13 cellular contexts compared by ENCODE assay signal in the genomic region with DNA sequence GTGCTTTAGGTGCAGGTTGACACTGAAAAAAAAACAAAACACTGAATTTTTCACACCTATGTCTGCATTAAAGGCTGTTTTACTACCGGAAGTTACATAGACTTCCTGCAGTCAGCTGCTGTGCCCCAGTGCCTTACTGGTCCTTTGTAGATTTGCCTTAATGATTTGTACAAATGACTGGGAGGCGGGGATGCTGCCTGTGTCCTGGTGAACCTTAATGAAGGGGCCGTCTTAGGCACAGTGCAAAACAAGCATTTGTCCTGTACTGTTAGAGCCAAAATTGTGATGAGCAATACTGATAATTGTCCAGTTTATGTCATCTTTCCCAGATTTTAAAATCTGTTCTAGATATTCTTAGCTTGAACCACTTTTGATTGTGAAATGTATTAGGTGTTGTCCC.
DNase-seq lines count a peak whose midpoint lies in the region; ATAC-seq and TF ChIP-seq lines count a peak whose summit lies in the region.
"Had no signal": no experiment of that assay in that cellular context is flagged by ENCODE, and none has a peak within 500 bp of the region (broad histone marks: within the 10 kb centered on the region; RNA-seq: fewer than 3 reads in every experiment).

No MANE protein-coding gene starts in this region.

- H3K4me3 Mint-ChIP-seq in natural killer cell treated with Interleukin-12 subunit alpha and Interleukin-12 subunit beta and Interleukin-15 and Interleukin-18, amount 100 ng/mL, for 72 hours = peak overlapping the region; percentile 30
- H3K4me3 Mint-ChIP-seq in Caco-2 (ENCODE audit: unreplicated experiment) = no peak overlapping the region

- no peaks in the 10 kb centered on the region for H3K9me3 ChIP-seq in Caco-2
- H3K9me3 ChIP-seq: pancreas, vagina had no signal

- no peaks in the 10 kb centered on the region for H3K27me3 ChIP-seq in Caco-2 (replicated peaks; ENCODE audit: control insufficient read depth, insufficient read depth, low read length)
- H3K27me3 ChIP-seq: pancreas, vagina had no signal

- peaks cover 9% of the 10 kb centered on the region for H3K36me3 Mint-ChIP-seq in natural killer cell treated with Interleukin-12 subunit alpha and Interleukin-12 subunit beta and Interleukin-15 and Interleukin-18, amount 100 ng/mL, for 72 hours
- peaks cover 34% of the 10 kb centered on the region for H3K36me3 Mint-ChIP-seq in Caco-2 (ENCODE audit: insufficient read depth, unreplicated experiment)

- peak; percentile 70 to 86 for ATAC-seq in natural killer cell treated with Interleukin-12 subunit alpha and Interleukin-12 subunit beta and Interleukin-15 and Interleukin-18, amount 100 ng/mL, for 72 hours
- ATAC-seq: Panc1, pancreas had no signal

- H3K9me3 Mint-ChIP-seq in natural killer cell treated with Interleukin-12 subunit alpha and Interleukin-12 subunit beta and Interleukin-15 and Interleukin-18, amount 100 ng/mL, for 72 hours = no peaks in the 10 kb centered on the region
- peaks cover 10% of the 10 kb centered on the region for H3K9me3 Mint-ChIP-seq in Caco-2 (ENCODE audit: unreplicated experiment)

- TF ChIP-seq CTCF in Caco-2 (IDR thresholded peaks at IDR 0.05; ENCODE audit: insufficient read depth in 1 of 2, low read depth in 1 of 2, low read length in 1 of 2, severe bottlenecking in 1 of 2, unreplicated experiment in 1 of 2) = no peak
- TF ChIP-seq CTCF in coronary artery (IDR thresholded peaks at IDR 0.05) = no peak

- CTCF ChIA-PET in Caco-2 (lab: Charles Lee) = interaction anchor here (0.8 kb wide), 1 partner anchor 98 kb away, joined by 3 read pairs; no protein-coding TSS in a partner anchor

- peak; percentile 17 for DNase-seq in activated CD8-positive, alpha-beta memory T cell treated with anti-CD3 and anti-CD28 coated beads, Interleukin-2, amount 50 U/mL, for 4 hours
- no peak for DNase-seq in activated CD8-positive, alpha-beta memory T cell treated with anti-CD3 and anti-CD28 coated beads, Interleukin-2, amount 50 U/mL, for 48 hours
- DNase-seq in Jurkat, Clone E6-1 (ENCODE audit: low read depth, low spot score) = peak; percentile 6
- DNase-seq in natural killer cell treated with Interleukin-12 subunit alpha and Interleukin-12 subunit beta and Interleukin-15 and Interleukin-18, amount 100 ng/mL, for 72 hours (ENCODE audit: low spot score) = no peak
- DNase-seq in KG1 (lab: John Stamatoyannopoulos, UW) = no peak
- DNase-seq in Caco-2 = no peak
- DNase-seq in coronary artery (ENCODE audit: low spot score) = no peak
- DNase-seq: HCEC 1CT, NCI-H446, pancreas had no signal

- peak overlapping the region; percentile 74 to 79 for H3K27ac Mint-ChIP-seq in natural killer cell treated with Interleukin-12 subunit alpha and Interleukin-12 subunit beta and Interleukin-15 and Interleukin-18, amount 100 ng/mL, for 72 hours
- no peak overlapping the region for H3K27ac Mint-ChIP-seq in Caco-2 (ENCODE audit: unreplicated experiment)

- H3K4me1 Mint-ChIP-seq in natural killer cell treated with Interleukin-12 subunit alpha and Interleukin-12 subunit beta and Interleukin-15 and Interleukin-18, amount 100 ng/mL, for 72 hours (ENCODE audit: low read depth in 2 of 2) = peaks cover 20 to 36% of the 10 kb centered on the region in 2 donors
- H3K4me1 Mint-ChIP-seq in Caco-2 (ENCODE audit: low read depth, unreplicated experiment) = no peaks in the 10 kb centered on the region

- POLR2A ChIA-PET in Caco-2 (lab: Charles Lee) = no interaction called here

- no peaks in the 10 kb centered on the region for H3K36me3 ChIP-seq in Caco-2 (ENCODE audit: control insufficient read depth, insufficient read depth, low read length)

- BruUV-seq in Caco-2 (replicated peaks; lab: Mats Ljungman, UMichigan) = no TSS peak

- H3K27ac ChIP-seq in cingulate gyrus (ENCODE audit: low read depth, low read length) (peak overlapping the region; percentile 2), coronary artery (peak overlapping the region in 1 of 2 donors; percentile 18)
- H3K27ac ChIP-seq: pancreas, vagina had no signal

- H3K27me3 Mint-ChIP-seq in natural killer cell treated with Interleukin-12 subunit alpha and Interleukin-12 subunit beta and Interleukin-15 and Interleukin-18, amount 100 ng/mL, for 72 hours = no peaks in the 10 kb centered on the region
- H3K27me3 Mint-ChIP-seq in Caco-2 (ENCODE audit: insufficient read depth, unreplicated experiment) = no peaks in the 10 kb centered on the region

- intact Hi-C loops in Caco-2 (cut with micrococcal nuclease; ENCODE audit: unreplicated experiment) = no loop called here

- H3K4me1 ChIP-seq in Caco-2 = no peaks in the 10 kb centered on the region
- H3K4me1 ChIP-seq: pancreas had no signal

- no peak overlapping the region for H3K4me3 ChIP-seq in Jurkat, Clone E6-1 (ENCODE audit: low read length)
- H3K4me3 ChIP-seq in Caco-2 (ENCODE audit: low read depth, low read length) = no peak overlapping the region
- H3K4me3 ChIP-seq in coronary artery = no peak overlapping the region
- H3K4me3 ChIP-seq: pancreas, vagina had no signal

Comparison
In these comparisons a context has a peak if more than half of its experiments do, and no peak if none do; other contexts are left out.
1. DNase-seq: peak in activated CD8-positive, alpha-beta memory T cell treated with anti-CD3 and anti-CD28 coated beads, Interleukin-2, amount 50 U/mL, for 4 hours (single experiment) and Jurkat, Clone E6-1 (single experiment); none in activated CD8-positive, alpha-beta memory T cell treated with anti-CD3 and anti-CD28 coated beads, Interleukin-2, amount 50 U/mL, for 48 hours (single experiment), natural killer cell treated with Interleukin-12 subunit alpha and Interleukin-12 subunit beta and Interleukin-15 and Interleukin-18, amount 100 ng/mL, for 72 hours (single experiment), KG1 (single experiment), Caco-2 (0 of 2) and coronary artery (single experiment).